8 cellular contexts compared by ENCODE assay signal in genomic region chr12:69157023-69157655, GRCh38.
DNase-seq lines count a peak whose midpoint lies in the region; FAIRE-seq and TF ChIP-seq lines count a peak whose summit lies in the region.

No MANE protein-coding gene starts in this region.

- H3K27me3 ChIP-seq in GM06990 (replicated peaks; ENCODE audit: control insufficient read depth, insufficient read depth, low read length) = no peaks in the 10 kb centered on the region
- no peaks in the 10 kb centered on the region for H3K27me3 ChIP-seq in H9 (ENCODE audit: insufficient read depth, low read length)
- no peaks in the 10 kb centered on the region for H3K27me3 ChIP-seq in Loucy (ENCODE audit: insufficient read depth, low read length, poor library complexity, severe bottlenecking)

- no peak overlapping the region for H2BK5ac ChIP-seq in H9 (ENCODE audit: insufficient read length, low read length)

- CTCF ChIA-PET in activated naive CD4-positive, alpha-beta T cell treated with anti-CD3 and anti-CD28 coated beads for 36 hours (lab: Charles Lee) = interaction anchor here (0.6 to 4.7 kb wide), 30 partner anchors 8 to 483 kb away, joined by 3 to 88 read pairs (median 4); partner anchors contain the start of gene SLC35E3

- no peak overlapping the region for H4K5ac ChIP-seq in H9 (ENCODE audit: insufficient read length, low read depth, low read length)

- H3K56ac ChIP-seq in H9 (ENCODE audit: insufficient read length, low read depth, low read length) = no peak overlapping the region

- H3K18ac ChIP-seq in H9 (ENCODE audit: insufficient read length, low read depth, low read length) = no peak overlapping the region

- H3K79me2 ChIP-seq in H9 (ENCODE audit: insufficient read depth, low read length) (no peaks in the 10 kb centered on the region), Loucy (ENCODE audit: insufficient read depth, low read length) (no peaks in the 10 kb centered on the region)

- H3K27me3 Mint-ChIP-seq in H9 (ENCODE audit: low read depth) = peaks cover 3% of the 10 kb centered on the region; the same call in 1 of the 2 replicates
- H3K27me3 Mint-ChIP-seq in activated naive CD4-positive, alpha-beta T cell treated with anti-CD3 and anti-CD28 coated beads for 36 hours (ENCODE audit: low read depth) = no peaks in the 10 kb centered on the region
- H3K27me3 Mint-ChIP-seq in glutamatergic neuron (ENCODE audit: unreplicated experiment) = no peaks in the 10 kb centered on the region

- H3K23ac ChIP-seq in H9 (ENCODE audit: insufficient read length, low read depth, low read length) = no peak overlapping the region

- H2AFZ ChIP-seq in H9 (ENCODE audit: low read length) (peak overlapping the region; percentile 99), Loucy (ENCODE audit: low read length) (peak overlapping the region; percentile 91)

- no CpG with 5 or more reads among the region's 13 CpGs for WGBS in H9 (ENCODE audit: extremely low coverage, insufficient read length, low lambda C conversion rate)

- H3K23me2 ChIP-seq in H9 (ENCODE audit: insufficient read length, low read depth, low read length, poor library complexity, severe bottlenecking) = no peaks in the 10 kb centered on the region

- no peak for FAIRE-seq in urothelium cell line (lab: Jason Lieb, UNC)

- H4K91ac ChIP-seq in H9 (ENCODE audit: insufficient read length, low read depth, low read length) = no peak overlapping the region

- no peak overlapping the region for H3T11ph ChIP-seq in H9 (ENCODE audit: low read length)

- H3K4me3 Mint-ChIP-seq in H9 (no peak overlapping the region), glutamatergic neuron (ENCODE audit: unreplicated experiment) (no peak overlapping the region)
- H3K4me3 Mint-ChIP-seq in activated naive CD4-positive, alpha-beta T cell treated with anti-CD3 and anti-CD28 coated beads for 36 hours = peak overlapping the region; percentile 43

- DNase-seq in GM06990 (ENCODE audit: extremely low read depth, insufficient read length) (peak; percentile 84), H9 (peak; percentile 95), SK-N-MC (ENCODE audit: low read depth, low spot score) (no peak), glutamatergic neuron (peak; percentile 93), posterior vena cava (ENCODE audit: low spot score) (peak; percentile 95), urothelium cell line (ENCODE audit: low spot score) (peak; percentile 74)
- peak; percentile 96 for DNase-seq in activated naive CD4-positive, alpha-beta T cell treated with anti-CD3 and anti-CD28 coated beads for 36 hours

- no peak overlapping the region for H2BK20ac ChIP-seq in H9 (ENCODE audit: low read depth, low read length, poor library complexity, severe bottlenecking)

- H3K9ac ChIP-seq in H9 (ENCODE audit: extremely low read depth, insufficient read length, low read length) (no peak overlapping the region), Loucy (ENCODE audit: low read depth, low read length, poor library complexity, severe bottlenecking) (no peak overlapping the region), SK-N-MC (ENCODE audit: insufficient read length) (no peak overlapping the region)

- no peaks in the 10 kb centered on the region for H3F3A ChIP-seq in Loucy (ENCODE audit: low read depth)

- H3K4me1 Mint-ChIP-seq in H9 = peaks cover 7 to 8% of the 10 kb centered on the region in 2 experiments; a peak in 2 of 4 replicates
- H3K4me1 Mint-ChIP-seq in activated naive CD4-positive, alpha-beta T cell treated with anti-CD3 and anti-CD28 coated beads for 36 hours (ENCODE audit: low read depth) = peaks cover 51% of the 10 kb centered on the region
- peaks cover 6% of the 10 kb centered on the region for H3K4me1 Mint-ChIP-seq in glutamatergic neuron (ENCODE audit: low read depth, unreplicated experiment)

- no peak overlapping the region for H2BK12ac ChIP-seq in H9 (ENCODE audit: insufficient read length, low read depth, low read length)

- no peaks in the 10 kb centered on the region for H3K9me3 ChIP-seq in H9 (ENCODE audit: control insufficient read depth, low read depth, low read length)
- no peaks in the 10 kb centered on the region for H3K9me3 ChIP-seq in Loucy (ENCODE audit: insufficient read depth, low read depth, low read length)
- H3K9me3 ChIP-seq in SK-N-MC (ENCODE audit: low read depth, low read length) = no peaks in the 10 kb centered on the region

- H3K36me3 ChIP-seq in GM06990 (ENCODE audit: control insufficient read depth, insufficient read depth, low read length) (no peaks in the 10 kb centered on the region), Loucy (ENCODE audit: insufficient read depth, low read length) (no peaks in the 10 kb centered on the region), SK-N-MC (ENCODE audit: insufficient read depth, low read length) (no peaks in the 10 kb centered on the region)

- H3K9me2 ChIP-seq in Loucy (replicated peaks; ENCODE audit: low read depth, low read length) = no peaks in the 10 kb centered on the region

- no peaks in the 10 kb centered on the region for H3K79me1 ChIP-seq in H9 (ENCODE audit: insufficient read depth, low read depth, low read length, poor library complexity, severe bottlenecking)

- TF ChIP-seq CTCF in GM06990 (IDR thresholded peaks at IDR 0.05; ENCODE audit: insufficient read depth, low read length, poor library complexity, severe bottlenecking) = peak; percentile 99
- peak; percentile 96 for TF ChIP-seq CTCF in H9 (conservative IDR thresholded peaks at IDR 0.05)
- TF ChIP-seq CTCF in Loucy (conservative IDR thresholded peaks at IDR 0.05; ENCODE audit: low read length) = peak; percentile 97
- peak; percentile 78 for TF ChIP-seq CTCF in glutamatergic neuron (IDR thresholded peaks at IDR 0.05; ENCODE audit: partially characterized antibody, unreplicated experiment)

- H4K8ac ChIP-seq in H9 (replicated peaks; ENCODE audit: insufficient read length, low read depth, low read length) = no peak overlapping the region

- no peak overlapping the region for H2BK120ac ChIP-seq in H9 (ENCODE audit: low read depth, low read length, poor library complexity, severe bottlenecking)

- H3K4me3 ChIP-seq in GM06990 (replicated peaks; ENCODE audit: low read depth, low read length) (0 out of 2 replicates have a peak overlapping the region, but pooled peaks have one; percentile 23), Loucy (ENCODE audit: low read length, poor library complexity, severe bottlenecking) (peak overlapping the region; percentile 47), SK-N-MC (peak overlapping the region; percentile 48; the same call in 1 of the 2 replicates)

- H2AK5ac ChIP-seq in H9 (ENCODE audit: insufficient read length, low read length) = no peak overlapping the region

- H3K4me2 ChIP-seq in H9 (ENCODE audit: insufficient read depth, insufficient read length, low read length) (no peak overlapping the region), Loucy (ENCODE audit: low read depth, low read length, poor library complexity, severe bottlenecking) (peak overlapping the region; percentile 50)

- no peak overlapping the region for H3K27ac ChIP-seq in H9 (ENCODE audit: insufficient read length, low read depth, low read length)
- no peak overlapping the region for H3K27ac ChIP-seq in SK-N-MC

- H3K14ac ChIP-seq in H9 (ENCODE audit: insufficient read depth, low read length) = no peak overlapping the region

- H3K4me1 ChIP-seq in H9 (ENCODE audit: insufficient read depth, low read length) (no peaks in the 10 kb centered on the region; the same call in 1 of the 2 replicates), Loucy (ENCODE audit: insufficient read depth, low read length, poor library complexity, severe bottlenecking) (peaks cover 9% of the 10 kb centered on the region)

- no peak overlapping the region for H2BK15ac ChIP-seq in H9 (ENCODE audit: low read depth, low read length)

- H4K20me1 ChIP-seq in H9 (ENCODE audit: control insufficient read depth, insufficient read depth, insufficient read length) (no peaks in the 10 kb centered on the region), Loucy (ENCODE audit: insufficient read depth, low read length, poor library complexity, severe bottlenecking) (no peaks in the 10 kb centered on the region)

- H3K36me3 Mint-ChIP-seq in H9 (ENCODE audit: insufficient read depth in 1 of 3, low read depth in 3 of 3) (no peaks in the 10 kb centered on the region), glutamatergic neuron (ENCODE audit: unreplicated experiment) (peaks cover 6% of the 10 kb centered on the region)
- no peaks in the 10 kb centered on the region for H3K36me3 Mint-ChIP-seq in activated naive CD4-positive, alpha-beta T cell treated with anti-CD3 and anti-CD28 coated beads for 36 hours (ENCODE audit: low read depth)

- H3K27ac Mint-ChIP-seq in H9 (no peak overlapping the region), glutamatergic neuron (ENCODE audit: unreplicated experiment) (no peak overlapping the region)
- no peak overlapping the region for H3K27ac Mint-ChIP-seq in activated naive CD4-positive, alpha-beta T cell treated with anti-CD3 and anti-CD28 coated beads for 36 hours

- no peak overlapping the region for H3K4ac ChIP-seq in H9 (ENCODE audit: low read depth, low read length)

- intact Hi-C loops in activated naive CD4-positive, alpha-beta T cell treated with anti-CD3 and anti-CD28 coated beads for 36 hours (cut with micrococcal nuclease) = loop anchor here (1.0 to 10.0 kb wide), 5 partner anchors 82 to 1086 kb away; partner anchors contain the start of genes CNOT2, CPSF6, FRS2 and MDM1
- intact Hi-C loops in posterior vena cava (cut with DNase I) = no loop called here

- no peaks in the 10 kb centered on the region for H3K9me3 Mint-ChIP-seq in H9
- H3K9me3 Mint-ChIP-seq in activated naive CD4-positive, alpha-beta T cell treated with anti-CD3 and anti-CD28 coated beads for 36 hours = no peaks in the 10 kb centered on the region
- H3K9me3 Mint-ChIP-seq in glutamatergic neuron (ENCODE audit: unreplicated experiment) = no peaks in the 10 kb centered on the region
